ENCODE assay signal across 8 cellular contexts in the genomic region with DNA sequence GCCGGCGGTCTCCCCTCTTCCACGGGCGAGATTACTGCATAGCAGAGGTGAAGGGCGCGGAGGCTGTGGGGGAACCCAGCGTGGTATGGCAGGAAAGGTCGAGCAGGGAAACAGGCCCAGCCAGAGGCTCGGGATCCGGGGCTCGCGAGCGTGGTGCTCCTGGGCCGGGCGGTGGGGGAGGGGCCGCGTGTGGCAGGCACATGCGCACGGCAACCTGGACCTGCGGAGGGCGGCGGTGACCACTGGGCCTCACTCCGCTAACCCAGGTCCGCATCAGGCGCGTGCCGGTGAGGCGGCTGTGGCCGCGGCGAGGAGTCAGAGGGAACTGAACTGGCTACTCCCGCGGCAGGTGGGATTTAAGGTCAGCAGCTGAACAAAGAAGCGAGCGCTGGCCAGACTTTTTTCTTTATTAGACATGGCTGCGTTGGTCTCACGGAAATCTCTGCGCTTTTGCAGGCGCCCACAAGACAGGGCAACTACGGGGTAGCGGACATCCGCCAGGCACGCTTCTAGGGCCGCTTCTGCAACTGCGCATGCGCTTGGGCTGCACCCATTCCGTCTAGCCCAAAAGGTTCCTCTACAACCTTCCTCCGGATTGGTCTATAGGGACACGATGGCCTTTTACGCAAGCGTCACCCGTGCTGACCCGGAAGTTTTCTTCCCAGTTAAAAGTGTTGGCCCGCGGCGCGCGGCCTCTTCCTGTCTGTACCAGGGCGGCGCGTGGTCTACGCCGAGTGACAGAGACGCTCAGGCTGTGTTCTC. TPM values are rescaled to one million over a fixed set of nuclear protein-coding genes. Genes with fewer than 3 reads are reported as not detected.
DNase-seq lines count a peak whose midpoint lies in the region; ATAC-seq, FAIRE-seq and TF ChIP-seq lines count a peak whose summit lies in the region.

Gene RPS5, plus strand, starts transcription at position 694 of the 762 bp plus-strand sequence. CDS start 869 bp downstream, outside the sequence.

- intact Hi-C loops in body of pancreas (cut with DNase I), result no loop called here
- intact Hi-C loops in sigmoid colon (cut with DNase I), result loop anchor here (1.0 to 2.0 kb wide), 2 partner anchors 15 to 22 kb away; partner anchors contain the start of gene ZNF584

- WGBS in body of pancreas, 2 donors, result 0% methylated on average over 27 to 64 of the region's 64 CpGs
- WGBS in sigmoid colon, 2 donors, result 0% methylated on average over 64 of the region's 64 CpGs

- H3K9me3 ChIP-seq in body of pancreas (no peaks in the 10 kb centered on the region), sigmoid colon (no peaks in the 10 kb centered on the region)

- no peak for TF ChIP-seq EP300 in sigmoid colon (IDR thresholded peaks at IDR 0.05)

- H3K27me3 ChIP-seq in body of pancreas, result no peaks in the 10 kb centered on the region
- H3K27me3 ChIP-seq in sigmoid colon, result no peaks in the 10 kb centered on the region

- FAIRE-seq in TTC549 (lab: Jason Lieb, UNC), result peak; percentile 91

- TF ChIP-seq POLR2A in body of pancreas (IDR thresholded peaks at IDR 0.05) (peak; percentile 39 to 89 (median 84)), sigmoid colon (IDR thresholded peaks at IDR 0.05) (peak; percentile 54 to 82)

- H3K4me1 ChIP-seq in body of pancreas, result peaks cover 67% of the 10 kb centered on the region
- H3K4me1 ChIP-seq in sigmoid colon, result peaks cover 0 to 53% (median 32%) of the 10 kb centered on the region in 4 donors

- peak within 1 kb of the TSS; percentile 98 for H3K27ac ChIP-seq in 22Rv1
- peak within 1 kb of the TSS; percentile 96 to 99 (median 96) for H3K27ac ChIP-seq in body of pancreas
- H3K27ac ChIP-seq in sigmoid colon, result peak within 1 kb of the TSS; percentile 93 to 98 (median 98)

- H3K36me3 ChIP-seq in body of pancreas (replicated peaks in 1 of 2; ENCODE audit: insufficient read depth in 1 of 2, low read depth in 2 of 2), result peaks cover 0 to 3% of the 10 kb centered on the region in 2 donors
- H3K36me3 ChIP-seq in sigmoid colon, result peaks cover 0 to 35% (median 9%) of the 10 kb centered on the region in 4 donors

- DNase-seq in NCI-H2107 treated with DMSO at 0.1 percent for 48 hours (lab: John Stamatoyannopoulos, UW; ENCODE audit: unreplicated experiment) (peak; percentile 93), body of pancreas (peak; percentile 96 to 98 (median 96)), iPS DF 4.7 (ENCODE audit: extremely low read depth, low spot score) (peak; percentile 99), sigmoid colon (peak; percentile 98)

- ATAC-seq in GM18520 (IDR thresholded peaks at IDR 0.05; ENCODE audit: unreplicated experiment), result peak; percentile 87
- peak; percentile 83 for ATAC-seq in HG03064 (IDR thresholded peaks at IDR 0.05; ENCODE audit: low read depth, unreplicated experiment)
- peak; percentile 97 for ATAC-seq in body of pancreas

- peak within 1 kb of the TSS; percentile 87 to 91 for H3K4me3 ChIP-seq in body of pancreas
- peak within 1 kb of the TSS; percentile 66 to 87 (median 82) for H3K4me3 ChIP-seq in sigmoid colon

- TF ChIP-seq CTCF in 22Rv1 (IDR thresholded peaks at IDR 0.05) (no peak), body of pancreas (IDR thresholded peaks at IDR 0.05) (peak in 2 of 7 experiments; percentile 8 to 9), sigmoid colon (IDR thresholded peaks at IDR 0.05) (no peak)

RNA-seq across cellular contexts. Expression of gene RPS5, which starts in this region (rescaled TPM):
- 1,000 to 10,000 TPM in 1 of 2 donors, 100 to 1,000 TPM in 1; 577 to 1,133 TPM for total RNA-seq in body of pancreas
- total RNA-seq in sigmoid colon, result 1,000 to 10,000 TPM; 1,322 to 2,581 (median 2,411) TPM
- 1,000 to 10,000 TPM; 1,097 to 1,974 (median 1,406) TPM for polyA plus RNA-seq in sigmoid colon

Comparison
In these comparisons a context has a peak if more than half of its experiments do, and no peak if none do; other contexts are left out.
1. Peak in every context shown above with its lines: DNase-seq, ATAC-seq, H3K4me3 ChIP-seq and H3K27ac ChIP-seq.